10 cellular contexts compared by ENCODE assay signal in the genomic region with DNA sequence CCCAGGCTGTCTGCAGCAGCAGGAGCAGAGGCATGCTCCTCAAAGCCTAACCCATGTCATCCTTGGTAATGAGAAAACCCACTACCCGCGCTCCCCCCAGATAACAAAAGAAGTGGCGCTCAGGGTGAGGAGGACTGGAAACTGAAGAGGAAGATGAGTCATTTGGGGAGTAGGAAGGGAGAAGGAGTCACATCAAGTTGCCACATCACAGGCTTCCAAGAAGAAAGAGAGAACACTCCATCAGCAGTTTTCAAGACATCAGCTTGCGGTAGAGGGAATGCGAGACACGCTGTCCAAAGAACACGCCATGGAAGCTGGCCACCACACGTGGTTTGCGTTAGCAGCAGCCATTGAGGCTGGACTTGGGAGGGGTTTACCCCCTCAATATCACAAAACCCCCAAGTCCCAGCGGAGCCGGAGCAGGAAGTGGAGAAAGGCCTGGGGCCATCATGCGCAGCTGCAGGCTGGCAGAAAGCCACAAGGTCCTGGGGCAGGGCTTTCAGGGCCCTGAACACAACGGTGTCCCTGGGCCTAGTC. TPM values are rescaled to one million over a fixed set of nuclear protein-coding genes. Genes with fewer than 3 reads are reported as not detected.
DNase-seq lines count a peak whose midpoint lies in the region; ATAC-seq and TF ChIP-seq lines count a peak whose summit lies in the region.
"Had no signal": no experiment of that assay in that cellular context is flagged by ENCODE, and none has a peak within 500 bp of the region (broad histone marks: within the 10 kb centered on the region; RNA-seq: fewer than 3 reads in every experiment).

No MANE protein-coding gene starts in this region.

- peak overlapping the region; percentile 23 for H3K27ac ChIP-seq in adipose tissue (ENCODE audit: low read depth, low read length)
- H3K27ac ChIP-seq in hepatocyte, result peak overlapping the region; percentile 87
- H3K27ac ChIP-seq in stomach smooth muscle (ENCODE audit: low read length), result peak overlapping the region; percentile 85
- H3K27ac ChIP-seq in MM.1S (ENCODE audit: low read length), result no peak overlapping the region

- H3K27me3 Mint-ChIP-seq in activated CD4-positive, alpha-beta T cell treated with anti-CD3 and anti-CD28 coated beads, Interleukin-2, amount 10 ng/mL, durations not matched to agents 24 days and 14 days, result peaks cover 8% of the 10 kb centered on the region

- no peaks in the 10 kb centered on the region for H3K9me3 Mint-ChIP-seq in activated CD4-positive, alpha-beta T cell treated with anti-CD3 and anti-CD28 coated beads, Interleukin-2, amount 10 ng/mL, durations not matched to agents 24 days and 14 days

- H3K4me2 ChIP-seq in hepatocyte, result no peak overlapping the region
- H3K4me2 ChIP-seq in MM.1S (ENCODE audit: low read depth, low read length), result no peak overlapping the region

- no peak for ATAC-seq in HG02970 (IDR thresholded peaks at IDR 0.05; ENCODE audit: low FRiP score, unreplicated experiment)

- H3K9me2 ChIP-seq in hepatocyte (replicated peaks; ENCODE audit: insufficient read depth), result no peaks in the 10 kb centered on the region
- no peaks in the 10 kb centered on the region for H3K9me2 ChIP-seq in MM.1S (replicated peaks; ENCODE audit: insufficient read depth, low read length)

- H3K9ac ChIP-seq in stomach smooth muscle (ENCODE audit: low read length in 2 of 2), result peak overlapping the region; percentile 1 to 62
- H3K9ac ChIP-seq in MM.1S (ENCODE audit: low read length), result no peak overlapping the region

- H3K4me3 ChIP-seq in hepatocyte (no peak overlapping the region), stomach smooth muscle (ENCODE audit: low read length in 2 of 2) (peak overlapping the region in 1 of 2 donors; percentile 35), MM.1S (ENCODE audit: low read length) (no peak overlapping the region)

- H3K9me3 ChIP-seq in hepatocyte (ENCODE audit: low read depth) (no peaks in the 10 kb centered on the region), stomach smooth muscle (ENCODE audit: control insufficient read depth in 2 of 2, low read length in 2 of 2) (no peaks in the 10 kb centered on the region), MM.1S (replicated peaks; ENCODE audit: insufficient read depth, low read length) (no peaks in the 10 kb centered on the region)

- H2AFZ ChIP-seq in hepatocyte (no peak overlapping the region), MM.1S (ENCODE audit: low read length) (no peak overlapping the region)

- H3K4me1 Mint-ChIP-seq in activated CD4-positive, alpha-beta T cell treated with anti-CD3 and anti-CD28 coated beads, Interleukin-2, amount 10 ng/mL, durations not matched to agents 24 days and 14 days, result peaks cover 29% of the 10 kb centered on the region
- H3K4me1 Mint-ChIP-seq: activated B cell treated with CpG ODN at 0.5 μM for 24 hours; CD4-positive, CD25-positive, alpha-beta regulatory T cell had no signal

- peak overlapping the region; percentile 63 for H3K4me3 Mint-ChIP-seq in activated CD4-positive, alpha-beta T cell treated with anti-CD3 and anti-CD28 coated beads, Interleukin-2, amount 10 ng/mL, durations not matched to agents 24 days and 14 days
- H3K4me3 Mint-ChIP-seq: activated B cell treated with CpG ODN at 0.5 μM for 24 hours; CD4-positive, CD25-positive, alpha-beta regulatory T cell had no signal

- intact Hi-C loops in activated CD4-positive, alpha-beta T cell treated with anti-CD3 and anti-CD28 coated beads, Interleukin-2, amount 10 ng/mL, durations not matched to agents 24 days and 14 days (cut with micrococcal nuclease), result loop anchor here (5.0 kb wide), 4 partner anchors 190 to 645 kb away; a partner anchor contains a TSS

- DNase-seq in activated CD4-positive, alpha-beta T cell treated with anti-CD3 and anti-CD28 coated beads, Interleukin-2, amount 10 ng/mL, durations not matched to agents 24 days and 14 days, result peak; percentile 65
- DNase-seq in activated CD4-positive, alpha-beta T cell treated with anti-CD3 and anti-CD28 coated beads for 4 hours, result no peak
- peak; percentile 52 for DNase-seq in hepatocyte (ENCODE audit: low spot score)
- DNase-seq in HuH-7.5 (ENCODE audit: low spot score), result no peak
- DNase-seq in MM.1S, result no peak
- DNase-seq: activated B cell treated with CpG ODN at 0.5 μM for 24 hours had no signal

- TF ChIP-seq CTCF in hepatocyte (IDR thresholded peaks at IDR 0.05; ENCODE audit: poor library complexity) (no peak), MM.1S (IDR thresholded peaks at IDR 0.05; ENCODE audit: low read length) (no peak)

- no peaks in the 10 kb centered on the region for H3F3A ChIP-seq in MM.1S (ENCODE audit: insufficient read depth, low read length)

- no peaks in the 10 kb centered on the region for H3K36me3 Mint-ChIP-seq in activated CD4-positive, alpha-beta T cell treated with anti-CD3 and anti-CD28 coated beads, Interleukin-2, amount 10 ng/mL, durations not matched to agents 24 days and 14 days (ENCODE audit: low read depth)
- H3K36me3 Mint-ChIP-seq: CD4-positive, CD25-positive, alpha-beta regulatory T cell had no signal

- peaks cover 33% of the 10 kb centered on the region for H3K4me1 ChIP-seq in hepatocyte (ENCODE audit: insufficient read depth)
- H3K4me1 ChIP-seq in stomach smooth muscle (ENCODE audit: control insufficient read depth, insufficient read depth, low read length), result peaks cover 63% of the 10 kb centered on the region
- no peaks in the 10 kb centered on the region for H3K4me1 ChIP-seq in MM.1S (ENCODE audit: low read length)

- no peaks in the 10 kb centered on the region for H4K20me1 ChIP-seq in hepatocyte (ENCODE audit: insufficient read depth, poor library complexity, severe bottlenecking)
- no peaks in the 10 kb centered on the region for H4K20me1 ChIP-seq in MM.1S (ENCODE audit: insufficient read depth, low read length)

- H3K27me3 ChIP-seq in hepatocyte (no peaks in the 10 kb centered on the region), stomach smooth muscle (ENCODE audit: control insufficient read depth in 1 of 2, insufficient read depth in 2 of 2, low read length in 2 of 2) (no peaks in the 10 kb centered on the region), MM.1S (replicated peaks; ENCODE audit: insufficient read depth, low read length) (no peaks in the 10 kb centered on the region)

- H3K27ac Mint-ChIP-seq in activated CD4-positive, alpha-beta T cell treated with anti-CD3 and anti-CD28 coated beads, Interleukin-2, amount 10 ng/mL, durations not matched to agents 24 days and 14 days, result peak overlapping the region; percentile 80
- H3K27ac Mint-ChIP-seq: activated B cell treated with CpG ODN at 0.5 μM for 24 hours; CD4-positive, CD25-positive, alpha-beta regulatory T cell had no signal

- no peaks in the 10 kb centered on the region for H3K36me3 ChIP-seq in hepatocyte (replicated peaks; ENCODE audit: insufficient read depth, low read depth)
- H3K36me3 ChIP-seq in stomach smooth muscle (ENCODE audit: control insufficient read depth in 2 of 2, insufficient read depth in 2 of 2, low read length in 2 of 2), result no peaks in the 10 kb centered on the region
- no peaks in the 10 kb centered on the region for H3K36me3 ChIP-seq in MM.1S (replicated peaks; ENCODE audit: insufficient read depth, low read length)

- WGBS in adipose tissue, 3 donors, result 22 to 61% (median 35%) methylated on average over 13 of the region's 13 CpGs
- 68% methylated on average over 13 of the region's 13 CpGs for WGBS in hepatocyte (ENCODE audit: low lambda C conversion rate, missing lambda C conversion rate)

- H3K79me2 ChIP-seq in hepatocyte, result peaks cover 6% of the 10 kb centered on the region
- H3K79me2 ChIP-seq in MM.1S (ENCODE audit: low read length), result no peaks in the 10 kb centered on the region

RNA-seq across cellular contexts. Expression of a gene that starts 41.5 kb away (rescaled TPM):
- 0.16 and 0.19 TPM in 2 replicates for total RNA-seq in activated CD4-positive, alpha-beta T cell treated with anti-CD3 and anti-CD28 coated beads, Interleukin-2, amount 10 ng/mL, durations not matched to agents 24 days and 14 days
- polyA plus RNA-seq in adipose tissue, result 10 to 100 TPM in 1 of 3 donors, 1 to 10 TPM in 2; 5.7 to 23.6 (median 9.6) TPM
- total RNA-seq in hepatocyte, result 23.0 and 28.5 TPM in 2 replicates
- polyA plus RNA-seq in hepatocyte, result 27.8 and 33.5 TPM in 2 replicates
- polyA plus RNA-seq: CD4-positive, CD25-positive, alpha-beta regulatory T cell had no signal

Comparison
In these comparisons a context has a peak if more than half of its experiments do, and no peak if none do; other contexts are left out.
1. DNase-seq: peak in activated CD4-positive, alpha-beta T cell treated with anti-CD3 and anti-CD28 coated beads, Interleukin-2, amount 10 ng/mL, durations not matched to agents 24 days and 14 days (single experiment) and hepatocyte (single experiment); none in activated CD4-positive, alpha-beta T cell treated with anti-CD3 and anti-CD28 coated beads for 4 hours (0 of 2), HuH-7.5 (single experiment) and MM.1S (single experiment).
2. RNA of a gene that starts 41.5 kb away (total RNA-seq): 23.0 to 28.5 TPM in hepatocyte; 0.16 to 0.19 TPM in activated CD4-positive, alpha-beta T cell treated with anti-CD3 and anti-CD28 coated beads, Interleukin-2, amount 10 ng/mL, durations not matched to agents 24 days and 14 days; every median in the first group is over 10 times any median in the second.